ENCODE assay signal across 1 cellular context in genomic region chr3:184371570-184372018, GRCh38.
A peak's percentile ranks its signal among the peaks of the same experiment; 100 is the strongest.
TF ChIP-seq lines count a peak whose summit lies in the region.

No MANE protein-coding gene starts in this region.

TF ChIP-seq in HepG2, 621 proteins besides CTCF, POLR2A, EP300 and RAD21 (continued from another document and continues in another):
- peak; percentile 20; the same call in 1 of the 2 replicates for TF ChIP-seq HMGXB3 (CRISPR knock-in tag; IDR thresholded peaks at IDR 0.05; ENCODE audit: borderline replicate concordance)
- no peak for TF ChIP-seq SMARCE1 (IDR thresholded peaks at IDR 0.05; ENCODE audit: borderline replicate concordance)
- no peak for TF ChIP-seq CENPT (CRISPR knock-in tag; IDR thresholded peaks at IDR 0.05; ENCODE audit: low read depth)
- TF ChIP-seq ZNF274 (CRISPR knock-in tag; IDR thresholded peaks at IDR 0.05): 0 out of 2 replicates have a peak, but pooled peaks have one; percentile 60
- 0 out of 2 replicates have a peak, but pooled peaks have one; percentile 34 for TF ChIP-seq BRF2 (CRISPR knock-in tag; IDR thresholded peaks at IDR 0.05)
- TF ChIP-seq ZNF512B (CRISPR knock-in tag; IDR thresholded peaks at IDR 0.05; ENCODE audit: borderline replicate concordance): no peak
- TF ChIP-seq EED (CRISPR knock-in tag; IDR thresholded peaks at IDR 0.05): no peak
- 0 out of 2 replicates have a peak, but pooled peaks have one; percentile 33 for TF ChIP-seq RARA (CRISPR knock-in tag; IDR thresholded peaks at IDR 0.05)
- peak; percentile 49; the same call in 1 of the 2 replicates for TF ChIP-seq GATAD2A (CRISPR knock-in tag; IDR thresholded peaks at IDR 0.05)
- no peak for TF ChIP-seq ZNF329 (CRISPR knock-in tag; IDR thresholded peaks at IDR 0.05; ENCODE audit: low read depth)
- TF ChIP-seq PPARG (CRISPR knock-in tag; conservative IDR thresholded peaks at IDR 0.05): peak; percentile 48; the same call in 1 of the 2 replicates
- peak; percentile 53; the same call in 1 of the 2 replicates for TF ChIP-seq RXRA (CRISPR knock-in tag; IDR thresholded peaks at IDR 0.05)
- TF ChIP-seq RXRB (CRISPR knock-in tag; IDR thresholded peaks at IDR 0.05; ENCODE audit: borderline replicate concordance): peak; percentile 44; the same call in 1 of the 2 replicates
- peak; percentile 74; the same call in 1 of the 2 replicates for TF ChIP-seq KDM3A (CRISPR knock-in tag; IDR thresholded peaks at IDR 0.05; ENCODE audit: low read depth)
- no peak for TF ChIP-seq SIN3B (IDR thresholded peaks at IDR 0.05; ENCODE audit: low read length)
- 0 out of 2 replicates have a peak, but pooled peaks have one; percentile 42 for TF ChIP-seq ZSCAN25 (CRISPR knock-in tag; IDR thresholded peaks at IDR 0.05)
- TF ChIP-seq KDM5B (CRISPR knock-in tag; IDR thresholded peaks at IDR 0.05; ENCODE audit: borderline replicate concordance): peak; percentile 35; the same call in 1 of the 2 replicates
- peak; percentile 78 for TF ChIP-seq FOSL2 (CRISPR knock-in tag; IDR thresholded peaks at IDR 0.05)
- TF ChIP-seq BCL3 (CRISPR knock-in tag; IDR thresholded peaks at IDR 0.05): no peak
- 0 out of 2 replicates have a peak, but pooled peaks have one; percentile 56 for TF ChIP-seq AFF4 (CRISPR knock-in tag; IDR thresholded peaks at IDR 0.05)
- peak; percentile 37; the same call in 1 of the 2 replicates for TF ChIP-seq ARID5B (CRISPR knock-in tag; IDR thresholded peaks at IDR 0.05)
- TF ChIP-seq ZNF556 (CRISPR knock-in tag; IDR thresholded peaks at IDR 0.05; ENCODE audit: borderline replicate concordance): peak; percentile 33; the same call in 1 of the 2 replicates
- 0 out of 2 replicates have a peak, but pooled peaks have one; percentile 7 for TF ChIP-seq MIER2 (CRISPR knock-in tag; IDR thresholded peaks at IDR 0.05)
- TF ChIP-seq NR2F6 (IDR thresholded peaks at IDR 0.05): no peak; the same call in 1 of the 2 replicates
- peak; percentile 54; the same call in 1 of the 2 replicates for TF ChIP-seq NR2F6 (CRISPR knock-in tag; IDR thresholded peaks at IDR 0.05)
- no peak for TF ChIP-seq CCDC6 (CRISPR knock-in tag; IDR thresholded peaks at IDR 0.05)
- peak; percentile 41; the same call in 1 of the 2 replicates for TF ChIP-seq TOPORS (CRISPR knock-in tag; IDR thresholded peaks at IDR 0.05)
- TF ChIP-seq FOXA3 (CRISPR knock-in tag; IDR thresholded peaks at IDR 0.05): peak; percentile 79
- peak; percentile 78 for TF ChIP-seq SAP130 (CRISPR knock-in tag; IDR thresholded peaks at IDR 0.05; ENCODE audit: low read depth)
- 0 out of 2 replicates have a peak, but pooled peaks have one; percentile 31 for TF ChIP-seq DRAP1 (CRISPR knock-in tag; IDR thresholded peaks at IDR 0.05)
- TF ChIP-seq PATZ1 (CRISPR knock-in tag; IDR thresholded peaks at IDR 0.05): peak; percentile 47
- TF ChIP-seq CBX5 (CRISPR knock-in tag; IDR thresholded peaks at IDR 0.05; ENCODE audit: borderline replicate concordance): peak; percentile 65; the same call in 1 of the 2 replicates
- no peak for TF ChIP-seq ATF3 (CRISPR knock-in tag; IDR thresholded peaks at IDR 0.05)
- 0 out of 2 replicates have a peak, but pooled peaks have one; percentile 64 for TF ChIP-seq PAF1 (CRISPR knock-in tag; IDR thresholded peaks at IDR 0.05)
- 0 out of 2 replicates have a peak, but pooled peaks have one; percentile 12 for TF ChIP-seq ZMYM4 (CRISPR knock-in tag; IDR thresholded peaks at IDR 0.05)
